9 cellular contexts compared by ENCODE assay signal in genomic region chr2:172200495-172201085, GRCh38.
DNase-seq lines count a peak whose midpoint lies in the region; ATAC-seq and TF ChIP-seq lines count a peak whose summit lies in the region.
"Had no signal": no experiment of that assay in that cellular context is flagged by ENCODE, and none has a peak within 500 bp of the region (broad histone marks: within the 10 kb centered on the region; RNA-seq: fewer than 3 reads in every experiment).

No MANE protein-coding gene starts in this region.

- H3K9ac ChIP-seq in OCI-LY3 (ENCODE audit: low read length), result no peak overlapping the region

- H3K27ac ChIP-seq in cardiac muscle cell, result no peak overlapping the region
- H3K27ac ChIP-seq in OCI-LY3 (ENCODE audit: low read length), result no peak overlapping the region
- H3K27ac ChIP-seq in esophagus squamous epithelium, result no peak overlapping the region
- H3K27ac ChIP-seq in spleen, result no peak overlapping the region
- no peak overlapping the region for H3K27ac ChIP-seq in RWPE1

- CTCF ChIA-PET in RWPE1 (lab: Yijun Ruan, JAX), result interaction anchor here (0.9 to 1.1 kb wide), 2 partner anchors 12 to 53 kb away, joined by 3 to 4 read pairs; no protein-coding TSS in a partner anchor

- POLR2A ChIA-PET in RWPE1 (lab: Yijun Ruan, JAX; ENCODE audit: low non-redundant PET), result no interaction called here

- intact Hi-C loops in left cardiac atrium (cut with DNase I), result no loop called here
- intact Hi-C loops in esophagus squamous epithelium (cut with DNase I), result no loop called here
- intact Hi-C loops in spleen (cut with DNase I; ENCODE audit: low total_unique reads), result no loop called here

- no peaks in the 10 kb centered on the region for H4K20me1 ChIP-seq in OCI-LY3 (ENCODE audit: insufficient read depth, low read length)

- no peaks in the 10 kb centered on the region for H3K4me1 ChIP-seq in cardiac muscle cell (ENCODE audit: low read depth)
- H3K4me1 ChIP-seq in OCI-LY3 (ENCODE audit: low read length), result no peaks in the 10 kb centered on the region
- peaks cover 7 to 36% (median 14%) of the 10 kb centered on the region in 3 donors for H3K4me1 ChIP-seq in esophagus squamous epithelium
- H3K4me1 ChIP-seq in spleen, result peaks cover 0 to 5% (median 0%) of the 10 kb centered on the region in 6 donors

- H3K79me2 ChIP-seq in OCI-LY3 (ENCODE audit: low read length), result no peaks in the 10 kb centered on the region

- DNase-seq in cardiac muscle cell (ENCODE audit: low read depth in 1 of 2, low spot score in 1 of 2), result peak in 1 of 2 donors; percentile 54
- DNase-seq in left cardiac atrium, result no peak
- no peak for DNase-seq in esophagus squamous epithelium (lab: John Stamatoyannopoulos, UW)
- DNase-seq in spleen, result no peak
- no peak for DNase-seq in RWPE1 (ENCODE audit: low spot score)
- DNase-seq: DMS79 treated with DMSO at 0.1 percent for 48 hours had no signal

- ATAC-seq in left cardiac atrium, result no peak
- no peak for ATAC-seq in HG02938 (IDR thresholded peaks at IDR 0.05; ENCODE audit: unreplicated experiment)
- ATAC-seq in GM21619 (IDR thresholded peaks at IDR 0.05; ENCODE audit: unreplicated experiment), result no peak

- TF ChIP-seq POLR2A in esophagus squamous epithelium (IDR thresholded peaks at IDR 0.05) (no peak), spleen (IDR thresholded peaks at IDR 0.05) (no peak)

- H3K4me3 ChIP-seq in cardiac muscle cell, result no peak overlapping the region
- H3K4me3 ChIP-seq in OCI-LY3 (ENCODE audit: low read length), result no peak overlapping the region
- no peak overlapping the region for H3K4me3 ChIP-seq in esophagus squamous epithelium
- H3K4me3 ChIP-seq in spleen, result no peak overlapping the region

- H3K9me3 ChIP-seq in cardiac muscle cell (ENCODE audit: low read depth), result no peaks in the 10 kb centered on the region
- no peaks in the 10 kb centered on the region; the same call in 1 of the 2 replicates for H3K9me3 ChIP-seq in OCI-LY3 (ENCODE audit: insufficient read depth, low read length)
- peaks cover 0 to 13% (median 7%) of the 10 kb centered on the region in 3 donors for H3K9me3 ChIP-seq in esophagus squamous epithelium
- H3K9me3 ChIP-seq in spleen, result peaks cover 0 to 26% (median 18%) of the 10 kb centered on the region in 8 donors

- H3K27me3 ChIP-seq in cardiac muscle cell (no peaks in the 10 kb centered on the region), OCI-LY3 (ENCODE audit: low read depth, low read length) (0 out of 2 replicates have a peak, but pooled peaks cover 4% of the 10 kb centered on the region), esophagus squamous epithelium (no peaks in the 10 kb centered on the region), spleen (replicated peaks in 1 of 7) (peaks cover 0 to 9% (median 0%) of the 10 kb centered on the region in 7 donors)

- H2AFZ ChIP-seq in OCI-LY3 (ENCODE audit: low read depth, low read length), result no peak overlapping the region

- peak; percentile 53 for TF ChIP-seq CTCF in cardiac muscle cell (IDR thresholded peaks at IDR 0.05; ENCODE audit: low read depth, low read length)
- TF ChIP-seq CTCF in OCI-LY3 (IDR thresholded peaks at IDR 0.05; ENCODE audit: low read depth, low read length), result peak; percentile 47
- peak in 5 of 6 experiments; percentile 27 to 78 (median 45) for TF ChIP-seq CTCF in esophagus squamous epithelium (IDR thresholded peaks at IDR 0.05)
- peak in 9 of 11 experiments; percentile 14 to 44 (median 37) for TF ChIP-seq CTCF in spleen (IDR thresholded peaks at IDR 0.05 in 8 of 11, conservative IDR thresholded peaks at IDR 0.05 in 3 of 11)
- TF ChIP-seq CTCF in RWPE1 (conservative IDR thresholded peaks at IDR 0.05; ENCODE audit: low read depth), result no peak

- no peak overlapping the region for H3K4me2 ChIP-seq in OCI-LY3 (ENCODE audit: low read length)

- WGBS in esophagus squamous epithelium, 2 donors, result 61 to 71% methylated on average over 2 of the region's 2 CpGs
- WGBS in spleen, 5 donors, result 81 to 92% (median 86%) methylated on average over 2 of the region's 2 CpGs

- no peaks in the 10 kb centered on the region for H3K36me3 ChIP-seq in cardiac muscle cell
- no peaks in the 10 kb centered on the region for H3K36me3 ChIP-seq in OCI-LY3 (replicated peaks; ENCODE audit: low read depth, low read length)
- no peaks in the 10 kb centered on the region for H3K36me3 ChIP-seq in esophagus squamous epithelium
- H3K36me3 ChIP-seq in spleen, result no peaks in the 10 kb centered on the region
